In the genomic region with DNA sequence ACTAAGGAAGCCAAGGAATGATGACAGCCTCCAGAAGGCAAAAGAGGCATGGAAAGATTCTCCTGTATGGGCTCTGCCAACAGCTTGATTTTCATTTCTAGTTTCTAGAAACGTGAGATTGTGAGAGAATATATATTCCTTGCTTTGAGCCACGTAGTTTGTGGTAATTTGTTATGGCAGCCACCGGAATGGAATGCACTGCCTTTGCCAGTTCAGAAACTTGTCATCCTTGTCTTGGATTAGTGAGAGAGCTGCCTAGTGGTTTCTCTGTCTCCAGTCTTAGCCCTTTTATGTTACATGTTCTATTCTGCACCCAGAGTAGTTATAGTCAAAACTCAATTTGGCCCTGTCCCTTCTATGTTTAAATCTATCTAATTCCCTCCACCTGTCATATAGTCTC, we compare ENCODE assay signal across 18 cellular contexts.
A peak's percentile ranks its signal among the peaks of the same experiment; 100 is the strongest.
DNase-seq lines count a peak whose midpoint lies in the region; ATAC-seq and TF ChIP-seq lines count a peak whose summit lies in the region.
"Had no signal": no experiment of that assay in that cellular context is flagged by ENCODE, and none has a peak within 500 bp of the region (broad histone marks: within the 10 kb centered on the region; RNA-seq: fewer than 3 reads in every experiment).

No MANE protein-coding gene starts in this region.

- H3K27ac ChIP-seq in osteoblast (ENCODE audit: low read depth, low read length) = peak overlapping the region; percentile 61
- H3K27ac ChIP-seq: parathyroid adenoma, SJCRH30, skin epidermis, vagina had no signal

- H3K4me3 ChIP-seq in osteoblast (ENCODE audit: insufficient read depth, low read length) = no peak overlapping the region
- H3K4me3 ChIP-seq: SJCRH30, skin epidermis, vagina had no signal

- H3K36me3 ChIP-seq in osteoblast (ENCODE audit: insufficient read depth, low read length) = no peaks in the 10 kb centered on the region
- H3K36me3 ChIP-seq: SJCRH30, vagina had no signal

- no peaks in the 10 kb centered on the region for H3K79me2 ChIP-seq in osteoblast (ENCODE audit: insufficient read depth, low read length)
- H3K79me2 ChIP-seq: parathyroid adenoma had no signal

- H3K4me1 ChIP-seq in osteoblast (ENCODE audit: insufficient read depth, low read length) = peaks cover 53% of the 10 kb centered on the region
- H3K4me1 ChIP-seq: parathyroid adenoma, vagina had no signal

- no peaks in the 10 kb centered on the region for H4K20me1 ChIP-seq in osteoblast (ENCODE audit: insufficient read depth, low read length)

- H3K9me3 ChIP-seq in osteoblast (ENCODE audit: low read depth, low read length) = no peaks in the 10 kb centered on the region
- H3K9me3 ChIP-seq: SJCRH30, vagina had no signal

- DNase-seq in EL = peak; percentile 81
- DNase-seq in RPMI7951 (ENCODE audit: low read depth) = peak; percentile 90
- DNase-seq in osteoblast (ENCODE audit: insufficient read length, low spot score, missing footprints) = peak; percentile 62
- no peak for DNase-seq in UCSD-AML1 (lab: John Stamatoyannopoulos, UW; ENCODE audit: unreplicated experiment)
- no peak for DNase-seq in D341Med (ENCODE audit: low spot score)
- no peak for DNase-seq in T1000 (lab: John Stamatoyannopoulos, UW)
- DNase-seq: activated CD4-positive, alpha-beta T cell treated with anti-CD3 and anti-CD28 coated beads for 1 hour; head of caudate nucleus; naive thymus-derived CD4-positive, alpha-beta T cell; NCI-H1436 treated with DMSO at 0.1 percent for 48 hours; NCI-H774; SJCRH30; stimulated activated CD4-positive, alpha-beta T cell treated with anti-CD3 and anti-CD28 coated beads, Interleukin-2, amount 100 ng/mL, for 48 hours had no signal

- H2AFZ ChIP-seq in osteoblast (ENCODE audit: low read length) = peak overlapping the region; percentile 12
- H2AFZ ChIP-seq: parathyroid adenoma had no signal

- no peak for TF ChIP-seq CTCF in osteoblast (IDR thresholded peaks at IDR 0.05; ENCODE audit: extremely low read depth, low read depth, low read length)

- peak overlapping the region; percentile 21 for H3K4me2 ChIP-seq in osteoblast (ENCODE audit: insufficient read depth, low read length)

- H3K27me3 ChIP-seq in osteoblast (ENCODE audit: insufficient read depth, low read length) = no peaks in the 10 kb centered on the region
- H3K27me3 ChIP-seq: SJCRH30, vagina had no signal

- ATAC-seq in esophagus mucosa (peak; percentile 63), HG03139 (IDR thresholded peaks at IDR 0.05; ENCODE audit: unreplicated experiment) (no peak)
- ATAC-seq: naive thymus-derived CD4-positive, alpha-beta T cell had no signal

Comparison
In these comparisons a context has a peak if more than half of its experiments do, and no peak if none do; other contexts are left out.
1. DNase-seq: peak in EL (single experiment), RPMI7951 (single experiment) and osteoblast (single experiment); none in UCSD-AML1 (single experiment), D341Med (single experiment) and T1000 (single experiment).